ENCODE assay signal across 1 cellular context in the genomic region with DNA sequence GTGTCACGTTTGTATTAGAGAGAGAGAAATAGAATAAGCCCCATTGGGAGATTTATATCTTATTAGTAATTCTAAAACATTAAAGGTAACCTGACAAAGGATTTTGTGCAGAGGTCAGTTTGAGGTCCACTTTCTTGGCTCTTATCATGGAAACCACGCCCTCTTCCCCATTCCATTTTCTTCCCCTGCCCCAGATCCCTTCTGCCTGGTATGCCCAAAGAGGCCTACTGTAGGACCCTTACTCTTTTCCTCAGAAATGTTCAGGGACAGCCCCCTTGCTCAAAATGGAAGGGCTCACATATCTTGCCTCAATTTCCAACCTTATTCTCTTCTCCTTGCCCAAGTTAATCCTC.
TF ChIP-seq lines count a peak whose summit lies in the region.

No MANE protein-coding gene starts in this region.

TF ChIP-seq in IMR-90, 13 proteins besides CTCF, POLR2A, EP300 and RAD21:
- TF ChIP-seq NFE2L2 (IDR thresholded peaks at IDR 0.05; ENCODE audit: low read depth, low read length), result no peak
- TF ChIP-seq MXI1 (IDR thresholded peaks at IDR 0.05; ENCODE audit: borderline replicate concordance, low read depth, low read length), result no peak
- no peak for TF ChIP-seq CEBPB (IDR thresholded peaks at IDR 0.05; ENCODE audit: low read depth, low read length)
- TF ChIP-seq MAFK (IDR thresholded peaks at IDR 0.05; ENCODE audit: low read depth, low read length), result no peak
- TF ChIP-seq FOS (IDR thresholded peaks at IDR 0.05; ENCODE audit: low read depth, low read length), result no peak
- TF ChIP-seq, protein P1, sequence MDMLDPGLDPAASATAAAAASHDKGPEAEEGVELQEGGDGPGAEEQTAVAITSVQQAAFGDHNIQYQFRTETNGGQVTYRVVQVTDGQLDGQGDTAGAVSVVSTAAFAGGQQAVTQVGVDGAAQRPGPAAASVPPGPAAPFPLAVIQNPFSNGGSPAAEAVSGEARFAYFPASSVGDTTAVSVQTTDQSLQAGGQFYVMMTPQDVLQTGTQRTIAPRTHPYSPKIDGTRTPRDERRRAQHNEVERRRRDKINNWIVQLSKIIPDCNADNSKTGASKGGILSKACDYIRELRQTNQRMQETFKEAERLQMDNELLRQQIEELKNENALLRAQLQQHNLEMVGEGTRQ (IDR thresholded peaks at IDR 0.05; ENCODE audit: low read depth, low read length), result no peak
- TF ChIP-seq, protein P2, sequence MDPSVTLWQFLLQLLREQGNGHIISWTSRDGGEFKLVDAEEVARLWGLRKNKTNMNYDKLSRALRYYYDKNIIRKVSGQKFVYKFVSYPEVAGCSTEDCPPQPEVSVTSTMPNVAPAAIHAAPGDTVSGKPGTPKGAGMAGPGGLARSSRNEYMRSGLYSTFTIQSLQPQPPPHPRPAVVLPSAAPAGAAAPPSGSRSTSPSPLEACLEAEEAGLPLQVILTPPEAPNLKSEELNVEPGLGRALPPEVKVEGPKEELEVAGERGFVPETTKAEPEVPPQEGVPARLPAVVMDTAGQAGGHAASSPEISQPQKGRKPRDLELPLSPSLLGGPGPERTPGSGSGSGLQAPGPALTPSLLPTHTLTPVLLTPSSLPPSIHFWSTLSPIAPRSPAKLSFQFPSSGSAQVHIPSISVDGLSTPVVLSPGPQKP (IDR thresholded peaks at IDR 0.05; ENCODE audit: borderline replicate concordance, low read depth, low read length), result no peak
- no peak for TF ChIP-seq BHLHE40 (IDR thresholded peaks at IDR 0.05; ENCODE audit: low read depth, low read length)
- TF ChIP-seq SMC3 (IDR thresholded peaks at IDR 0.05; ENCODE audit: low read depth, low read length), result no peak
- TF ChIP-seq RFX5 (IDR thresholded peaks at IDR 0.05; ENCODE audit: low read depth, low read length), result no peak
- TF ChIP-seq MAZ (IDR thresholded peaks at IDR 0.05; ENCODE audit: borderline replicate concordance, low read depth, low read length), result no peak
- TF ChIP-seq RCOR1 (IDR thresholded peaks at IDR 0.05; ENCODE audit: insufficient replicate concordance, low read length), result no peak
- no peak for TF ChIP-seq CHD1 (IDR thresholded peaks at IDR 0.05; ENCODE audit: low read depth, low read length)
